In the genomic region with DNA sequence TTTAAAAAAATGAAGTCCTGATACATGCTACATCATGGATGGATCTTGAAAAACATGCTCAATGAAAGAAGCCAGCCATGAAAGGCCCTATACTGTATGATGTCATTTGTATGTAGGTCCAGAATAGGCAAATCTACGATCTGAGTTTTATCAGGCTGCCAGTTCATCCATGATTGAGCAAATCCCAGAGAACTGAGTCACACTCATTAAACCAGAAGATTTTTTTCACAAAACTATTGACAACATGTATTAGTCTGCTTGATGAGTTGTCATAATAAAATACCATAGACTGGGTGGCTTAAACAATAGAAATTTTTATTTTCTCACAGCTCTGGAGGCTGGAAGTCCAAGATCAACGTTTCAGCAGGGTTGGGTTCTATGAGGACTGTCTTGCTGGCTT, we compare ENCODE assay signal across 15 cellular contexts.
"Had no signal": no experiment of that assay in that cellular context is flagged by ENCODE, and none has a peak within 500 bp of the region (broad histone marks: within the 10 kb centered on the region; RNA-seq: fewer than 3 reads in every experiment).

No MANE protein-coding gene starts in this region.

- H3K27ac ChIP-seq: adrenal gland, heart left ventricle, left ventricle myocardium inferior, stomach, uterus had no signal

- ATAC-seq: activated T-helper 17 cell treated with anti-CD3 and anti-CD28 coated beads, Interleukin-2, amount 50 U/mL, for 72 hours; heart left ventricle had no signal

- DNase-seq: activated B cell treated with CpG ODN at 0.5 μM for 24 hours; activated CD4-positive, alpha-beta T cell treated with anti-CD3 and anti-CD28 coated beads, Interleukin-2, amount 10 ng/mL, durations not matched to agents 24 days and 14 days; activated naive CD4-positive, alpha-beta T cell treated with anti-CD3 and anti-CD28 coated beads, Interleukin-2, amount 50 U/mL, for 16 hours; adrenal gland; effector memory CD4-positive, alpha-beta T cell; heart left ventricle; left ventricle myocardium inferior; mesendoderm; nephron progenitor cell; stimulated activated CD4-positive, alpha-beta T cell treated with anti-CD3 and anti-CD28 coated beads, Interleukin-15, amount 100 ng/mL, for 24 hours; stimulated activated CD4-positive, alpha-beta T cell treated with anti-CD3 and anti-CD28 coated beads, Interleukin-4, amount 100 ng/mL, for 4 hours; stomach; uterus had no signal

- H3K9me3 ChIP-seq: adrenal gland, uterus had no signal

- FAIRE-seq: islet of Langerhans had no signal

- H3K4me1 ChIP-seq: adrenal gland, uterus had no signal

- H3K36me3 ChIP-seq: adrenal gland, heart left ventricle, left ventricle myocardium inferior, stomach, uterus had no signal

- H3K27me3 ChIP-seq: adrenal gland, heart left ventricle, stomach, uterus had no signal

- H3K4me3 ChIP-seq: adrenal gland, heart left ventricle, left ventricle myocardium inferior, stomach, uterus had no signal
